12 cellular contexts compared by ENCODE assay signal in genomic region chr16:69276143-69277115, GRCh38. TPM values are rescaled to one million over a fixed set of nuclear protein-coding genes. Genes with fewer than 3 reads are reported as not detected.
DNase-seq lines count a peak whose midpoint lies in the region; ATAC-seq and TF ChIP-seq lines count a peak whose summit lies in the region.
"Had no signal": no experiment of that assay in that cellular context is flagged by ENCODE, and none has a peak within 500 bp of the region (broad histone marks: within the 10 kb centered on the region; RNA-seq: fewer than 3 reads in every experiment).

No MANE protein-coding gene starts in this region.

- DNase-seq in AG20443 (ENCODE audit: low spot score), result peak; percentile 94
- DNase-seq in T-helper 17 cell, result no peak
- DNase-seq in foreskin fibroblast, result peak; percentile 97 to 98
- DNase-seq in psoas muscle, result peak; percentile 61 to 80
- no peak for DNase-seq in SKM-1 treated with dmso at 0.1 percent for 144 hours (lab: John Stamatoyannopoulos, UW; ENCODE audit: unreplicated experiment)
- no peak for DNase-seq in hippocampal formation (lab: John Stamatoyannopoulos, UW)
- DNase-seq in middle frontal gyrus (ENCODE audit: extremely low spot score, low spot score), result no peak
- DNase-seq: activated CD4-positive, alpha-beta T cell treated with anti-CD3 and anti-CD28 coated beads, Interleukin-2, amount 50 U/mL, for 48 hours; activated naive CD8-positive, alpha-beta T cell treated with anti-CD3 and anti-CD28 coated beads for 36 hours; stimulated activated naive CD4-positive, alpha-beta T cell treated with Interleukin-2 at 50 U/mL for 16 hours had no signal

- no peaks in the 10 kb centered on the region for H3K36me3 ChIP-seq in psoas muscle (ENCODE audit: insufficient read depth in 1 of 2, low read depth in 1 of 2)

- H3K27ac ChIP-seq in psoas muscle, result peak overlapping the region; percentile 18

- H3K4me3 ChIP-seq in foreskin fibroblast (ENCODE audit: low read depth in 1 of 2, low read length in 2 of 2) (peak overlapping the region in 1 of 2 donors; percentile 21), psoas muscle (no peak overlapping the region)

- no peaks in the 10 kb centered on the region for H3K27me3 ChIP-seq in psoas muscle (ENCODE audit: insufficient read depth in 3 of 3, low read length in 2 of 3)

- H3K4me1 Mint-ChIP-seq in T-helper 17 cell, result peaks cover 13% of the 10 kb centered on the region
- H3K4me1 Mint-ChIP-seq: activated naive CD8-positive, alpha-beta T cell treated with anti-CD3 and anti-CD28 coated beads for 36 hours had no signal

- no peaks in the 10 kb centered on the region for H3K27me3 Mint-ChIP-seq in T-helper 17 cell
- H3K27me3 Mint-ChIP-seq: activated naive CD8-positive, alpha-beta T cell treated with anti-CD3 and anti-CD28 coated beads for 36 hours had no signal

- TF ChIP-seq CTCF in foreskin fibroblast (IDR thresholded peaks at IDR 0.05; ENCODE audit: low read depth, low read length) (no peak), psoas muscle (IDR thresholded peaks at IDR 0.05) (no peak)

- H3K9me3 ChIP-seq in T-helper 17 cell (ENCODE audit: control insufficient read depth, low read length, poor library complexity, severe bottlenecking) (no peaks in the 10 kb centered on the region), psoas muscle (no peaks in the 10 kb centered on the region)

- no peak for ATAC-seq in T-helper 17 cell
- ATAC-seq in psoas muscle, result peak; percentile 48 to 81 (median 75)
- ATAC-seq in HG02571 (IDR thresholded peaks at IDR 0.05; ENCODE audit: unreplicated experiment), result no peak
- ATAC-seq: left colon had no signal

- H3K4me3 Mint-ChIP-seq in T-helper 17 cell, result no peak overlapping the region
- H3K4me3 Mint-ChIP-seq: activated naive CD8-positive, alpha-beta T cell treated with anti-CD3 and anti-CD28 coated beads for 36 hours had no signal

- H3K27ac Mint-ChIP-seq in T-helper 17 cell, result peak overlapping the region; percentile 74
- H3K27ac Mint-ChIP-seq: activated naive CD8-positive, alpha-beta T cell treated with anti-CD3 and anti-CD28 coated beads for 36 hours had no signal

- H3K36me3 Mint-ChIP-seq in T-helper 17 cell (ENCODE audit: low read depth), result no peaks in the 10 kb centered on the region
- H3K36me3 Mint-ChIP-seq: activated naive CD8-positive, alpha-beta T cell treated with anti-CD3 and anti-CD28 coated beads for 36 hours had no signal

- peaks cover 23% of the 10 kb centered on the region for H3K4me1 ChIP-seq in psoas muscle

- 14 to 32% (median 27%) methylated on average over 7 of the region's 7 CpGs for WGBS in psoas muscle, 3 donors

- intact Hi-C loops in psoas muscle (cut with DNase I), result loop anchor here in 1 of 2 donors (10.0 kb wide), 1 partner anchor 92 kb away; the partner anchor contains the start of gene SNTB2

RNA-seq across cellular contexts. Expression of gene VPS4A, which starts 34.7 kb away (rescaled TPM):
- total RNA-seq in T-helper 17 cell, result 10 to 100 TPM; 43.8 to 53.7 TPM
- total RNA-seq in psoas muscle, result 10 to 100 TPM; 46.2 to 60.6 (median 55.5) TPM
- polyA plus RNA-seq in psoas muscle, result 10 to 100 TPM; 38.1 to 76.2 (median 56.5) TPM

RNA-seq across cellular contexts. Expression of gene PDF, which starts 54.0 kb away (rescaled TPM):
- total RNA-seq in T-helper 17 cell (1 to 10 TPM; 4.1 to 4.3 TPM), psoas muscle (10 to 100 TPM in 2 of 4 donors, 1 to 10 TPM in 2; 8.7 to 16.4 (median 11.0) TPM)
- polyA plus RNA-seq in psoas muscle, result 10 to 100 TPM in 1 of 3 donors, 1 to 10 TPM in 2; 6.8 to 19.8 (median 7.8) TPM

Comparison
In these comparisons a context has a peak if more than half of its experiments do, and no peak if none do; other contexts are left out.
1. DNase-seq: peak in AG20443 (single experiment), foreskin fibroblast (2 of 2) and psoas muscle (2 of 2); none in T-helper 17 cell (0 of 3), SKM-1 treated with dmso at 0.1 percent for 144 hours (single experiment), hippocampal formation (0 of 2) and middle frontal gyrus (single experiment).
2. ATAC-seq: peak in psoas muscle (4 of 4); none in T-helper 17 cell (single experiment) and HG02571 (single experiment).